10 cellular contexts compared by ENCODE assay signal in the genomic region with DNA sequence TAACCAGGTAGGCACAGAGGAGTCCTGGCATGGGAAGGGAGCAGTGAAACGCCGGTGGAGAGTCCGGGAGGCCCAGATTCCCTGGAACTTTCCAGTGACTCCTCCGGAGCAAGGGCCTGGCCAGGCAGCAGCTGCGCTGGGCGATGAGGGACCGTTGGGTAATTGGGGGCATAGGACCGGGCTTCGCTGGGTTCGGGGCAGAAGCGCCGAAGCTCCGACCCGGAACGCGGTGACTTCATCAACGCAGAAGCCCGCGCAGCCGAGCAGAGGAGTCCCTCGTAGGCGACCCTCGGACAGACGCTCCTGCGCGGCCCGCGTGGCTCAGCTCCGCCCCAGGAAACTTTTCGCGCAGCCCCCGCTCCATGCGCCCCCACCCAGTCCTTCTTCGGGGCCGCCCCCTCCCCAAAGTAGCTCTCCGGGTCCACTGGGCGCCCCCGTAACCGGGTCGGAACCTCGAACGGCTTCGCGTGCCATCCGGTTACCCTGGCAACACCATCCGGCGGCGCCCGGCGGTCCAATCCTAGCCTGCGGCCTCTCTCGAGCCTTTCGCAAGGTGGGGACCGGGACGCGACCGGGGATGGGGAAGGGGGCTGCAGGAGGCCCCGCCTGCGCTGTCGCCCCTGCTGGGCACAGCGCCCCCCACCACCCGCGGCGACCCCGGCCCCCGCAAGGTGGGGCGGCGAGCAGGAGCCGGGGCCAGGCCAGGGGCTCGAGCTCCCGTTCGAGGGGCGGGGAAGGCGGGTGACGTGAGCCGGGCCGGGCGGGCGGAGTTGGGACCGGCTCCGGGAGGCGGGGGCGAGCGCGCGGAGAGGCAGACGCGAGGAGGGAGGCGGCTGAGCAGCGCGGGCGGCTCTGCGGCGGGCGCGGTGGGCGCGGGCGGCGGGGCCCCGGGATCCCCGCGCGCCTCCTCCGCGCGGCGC. TPM values are rescaled to one million over a fixed set of nuclear protein-coding genes. Genes with fewer than 3 reads are reported as not detected.
DNase-seq lines count a peak whose midpoint lies in the region; ATAC-seq, FAIRE-seq and TF ChIP-seq lines count a peak whose summit lies in the region.
"Had no signal": no experiment of that assay in that cellular context is flagged by ENCODE, and none has a peak within 500 bp of the region (broad histone marks: within the 10 kb centered on the region; RNA-seq: fewer than 3 reads in every experiment).

A gene with protein sequence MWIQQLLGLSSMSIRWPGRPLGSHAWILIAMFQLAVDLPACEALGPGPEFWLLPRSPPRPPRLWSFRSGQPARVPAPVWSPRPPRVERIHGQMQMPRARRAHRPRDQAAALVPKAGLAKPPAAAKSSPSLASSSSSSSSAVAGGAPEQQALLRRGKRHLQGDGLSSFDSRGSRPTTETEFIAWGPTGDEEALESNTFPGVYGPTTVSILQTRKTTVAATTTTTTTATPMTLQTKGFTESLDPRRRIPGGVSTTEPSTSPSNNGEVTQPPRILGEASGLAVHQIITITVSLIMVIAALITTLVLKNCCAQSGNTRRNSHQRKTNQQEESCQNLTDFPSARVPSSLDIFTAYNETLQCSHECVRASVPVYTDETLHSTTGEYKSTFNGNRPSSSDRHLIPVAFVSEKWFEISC (plus strand): TSS at position 814 of the 920 bp plus-strand sequence. CDS start 817 bp downstream, outside the sequence.

- H3K4me1 Mint-ChIP-seq in progenitor cell of endocrine pancreas (ENCODE audit: low read depth) = peaks cover 15% of the 10 kb centered on the region

- ATAC-seq in GM21423 (IDR thresholded peaks at IDR 0.05; ENCODE audit: unreplicated experiment) = no peak

- no peak within 1 kb of the TSS for H3K27ac Mint-ChIP-seq in progenitor cell of endocrine pancreas

- no peaks in the 10 kb centered on the region for H3K36me3 Mint-ChIP-seq in progenitor cell of endocrine pancreas (ENCODE audit: insufficient read depth)

- no peaks in the 10 kb centered on the region for H3K9me3 Mint-ChIP-seq in progenitor cell of endocrine pancreas (ENCODE audit: low read depth)

- TF ChIP-seq CTCF in progenitor cell of endocrine pancreas (IDR thresholded peaks at IDR 0.05; ENCODE audit: unreplicated experiment) = no peak

- H3K27me3 Mint-ChIP-seq in progenitor cell of endocrine pancreas = peaks cover 42% of the 10 kb centered on the region

- DNase-seq in Daoy (ENCODE audit: low read depth) (peak; percentile 21), RPMI8226 (peak; percentile 30), frontal cortex (ENCODE audit: low spot score in 2 of 2) (peak; percentile 76 to 81), progenitor cell of endocrine pancreas (ENCODE audit: low spot score, unreplicated experiment) (no peak), G401 (ENCODE audit: low spot score) (no peak), EL (no peak)
- no peak for DNase-seq in stimulated activated naive CD4-positive, alpha-beta T cell (lab: John Stamatoyannopoulos, UW)
- DNase-seq: NCI-H524 had no signal

- in situ Hi-C loops in G401 (cut with HindIII; ENCODE audit: low sequenced_read_pairs) = no loop called here

- H3K4me3 Mint-ChIP-seq in progenitor cell of endocrine pancreas (ENCODE audit: low read depth) = peak within 1 kb of the TSS; percentile 24

- FAIRE-seq in frontal cortex (lab: Jason Lieb, UNC) = no peak
- FAIRE-seq: TTC549 had no signal

RNA-seq across cellular contexts. Expression of the gene that starts here (rescaled TPM):
- total RNA-seq in Daoy (2014; rRNA removed; shearing (Covaris generic)) = 7.0 TPM in 1 of 2 replicates, not detected in the other
- total RNA-seq in frontal cortex (16.7 TPM), progenitor cell of endocrine pancreas (0.46 and 0.60 TPM in 2 replicates)
- total RNA-seq in G401 (2014; rRNA removed; shearing (Covaris generic)) = 0.68 and 2.5 TPM in 2 replicates

Comparison
In these comparisons a context has a peak if more than half of its experiments do, and no peak if none do; other contexts are left out.
1. DNase-seq: peak in Daoy (single experiment), RPMI8226 (single experiment) and frontal cortex (2 of 2); none in progenitor cell of endocrine pancreas (single experiment), stimulated activated naive CD4-positive, alpha-beta T cell (0 of 6), G401 (single experiment) and EL (single experiment).